In genomic region chrX:136909119-136909705, GRCh38 we compare ENCODE assay signal across 8 cellular contexts. TPM values are rescaled to one million over a fixed set of nuclear protein-coding genes. Genes with fewer than 3 reads are reported as not detected.
DNase-seq lines count a peak whose midpoint lies in the region; ATAC-seq and TF ChIP-seq lines count a peak whose summit lies in the region.

No MANE protein-coding gene starts in this region.

- ATAC-seq in GM21723 (IDR thresholded peaks at IDR 0.05; ENCODE audit: unreplicated experiment) = peak; percentile 77
- ATAC-seq in natural killer cell = peak; percentile 75 to 87 (median 83)

- peaks cover 24 to 27% of the 10 kb centered on the region in 2 donors for H3K4me1 Mint-ChIP-seq in natural killer cell

- H3K27me3 Mint-ChIP-seq in natural killer cell (ENCODE audit: low read depth in 2 of 2) = no peaks in the 10 kb centered on the region

- H3K36me3 ChIP-seq in KMS-11 (ENCODE audit: insufficient read depth) = no peaks in the 10 kb centered on the region

- peak overlapping the region; percentile 66 for H3K4me2 ChIP-seq in KMS-11

- peak overlapping the region; percentile 81 to 95 for H3K27ac Mint-ChIP-seq in natural killer cell

- H4K20me1 ChIP-seq in KMS-11 (ENCODE audit: insufficient read depth) = no peaks in the 10 kb centered on the region

- intact Hi-C loops in natural killer cell (cut with micrococcal nuclease) = loop anchor here (1.0 kb wide), 1 partner anchor 16 kb away; no protein-coding TSS in a partner anchor

- H3K9me3 Mint-ChIP-seq in natural killer cell = no peaks in the 10 kb centered on the region

- H3K4me3 ChIP-seq in KMS-11 (IDR thresholded peaks at IDR 0.05; ENCODE audit: insufficient read depth, low read depth, low read length) (no peak overlapping the region), fibroblast of mammary gland (ENCODE audit: control insufficient read depth, low read depth, low read length) (peak overlapping the region; percentile 67)

- peaks cover 18% of the 10 kb centered on the region for H3K4me1 ChIP-seq in KMS-11 (ENCODE audit: low read depth, poor library complexity, severe bottlenecking)

- no peaks in the 10 kb centered on the region for H3K27me3 ChIP-seq in KMS-11 (ENCODE audit: insufficient read depth, low read depth)

- H2AFZ ChIP-seq in KMS-11 (ENCODE audit: low read depth) = peak overlapping the region; percentile 86

- peak; percentile 92 for DNase-seq in DMS53 (lab: John Stamatoyannopoulos, UW)
- DNase-seq in RPMI7951 (ENCODE audit: low read depth) = peak; percentile 58
- peak; percentile 44 to 59 for DNase-seq in activated T-helper 1 cell treated with anti-CD3 and anti-CD28 coated beads, Interleukin-2, amount 50 U/mL, for 16 hours (ENCODE audit: low read depth in 1 of 2, low spot score in 1 of 2)
- peak; percentile 79 for DNase-seq in fibroblast of mammary gland (ENCODE audit: low read depth)
- DNase-seq in natural killer cell = peak; percentile 61
- DNase-seq in stimulated activated naive CD4-positive, alpha-beta T cell treated with Interleukin-2 at 50 U/mL for 16 hours (lab: John Stamatoyannopoulos, UW) = peak; percentile 70

- H3K27ac ChIP-seq in KMS-11 = peak overlapping the region; percentile 76

- H3K36me3 Mint-ChIP-seq in natural killer cell = no peaks in the 10 kb centered on the region

- peak overlapping the region; percentile 59; the same call in 1 of the 2 replicates for H3K9ac ChIP-seq in KMS-11

- TF ChIP-seq CTCF in KMS-11 (conservative IDR thresholded peaks at IDR 0.05; ENCODE audit: low read depth, low read length) (no peak), fibroblast of mammary gland (conservative IDR thresholded peaks at IDR 0.05; ENCODE audit: control insufficient read depth, insufficient read depth, low read depth, low read length) (no peak), natural killer cell (IDR thresholded peaks at IDR 0.05) (no peak)

- peak overlapping the region; percentile 91 for H3K4me3 Mint-ChIP-seq in natural killer cell

- H3K79me2 ChIP-seq in KMS-11 (ENCODE audit: insufficient read depth, low read depth) = no peaks in the 10 kb centered on the region

RNA-seq across cellular contexts. Expression of gene RBMX, which starts 28.7 kb away (rescaled TPM):
- 273 and 308 TPM in 2 replicates for total RNA-seq in RPMI7951 (2014; rRNA removed; shearing (Covaris generic))
- total RNA-seq in natural killer cell = 100 to 1,000 TPM; 171 to 208 (median 174) TPM
